In genomic region chr11:33970984-33971466, GRCh38 we compare ENCODE assay signal across 8 cellular contexts.
DNase-seq lines count a peak whose midpoint lies in the region; TF ChIP-seq lines count a peak whose summit lies in the region.

No MANE protein-coding gene starts in this region.

- intact Hi-C loops in testis (cut with DNase I; ENCODE audit: low total_unique reads) = loop anchor here (5.0 kb wide), 1 partner anchor 114 kb away; no protein-coding TSS in a partner anchor

- no peak overlapping the region for H3K4me3 ChIP-seq in testis

- no peak overlapping the region for H3K27ac ChIP-seq in caudate nucleus (ENCODE audit: low read depth, low read length)
- H3K27ac ChIP-seq in testis = no peak overlapping the region

- 15 to 17% methylated on average over 8 of the region's 8 CpGs for whole genome bisulfite sequencing in testis, 2 donors

- TF ChIP-seq CTCF in testis (IDR thresholded peaks at IDR 0.05) = peak; percentile 40 to 58 (median 44)

- H3K27me3 ChIP-seq in testis = no peaks in the 10 kb centered on the region

- H3K36me3 ChIP-seq in testis (ENCODE audit: low read depth, missing control alignments) = no peaks in the 10 kb centered on the region

- H3K9me3 ChIP-seq in testis = no peaks in the 10 kb centered on the region

- TF ChIP-seq POLR2A in testis (IDR thresholded peaks at IDR 0.05) = no peak

- H3K4me1 ChIP-seq in testis = no peaks in the 10 kb centered on the region

- DNase-seq in stimulated activated CD4-positive, alpha-beta T cell treated with anti-CD3 and anti-CD28 coated beads, Interleukin-4, amount 100 ng/mL, for 1 hour = peak; percentile 3
- no peak for DNase-seq in stimulated activated CD4-positive, alpha-beta T cell treated with anti-CD3 and anti-CD28 coated beads, Interleukin-12 subunit alpha, Interleukin-12 subunit beta, amount 100 ng/mL, for 4 hours
- DNase-seq in HT1080 (ENCODE audit: low read depth) = peak; percentile 52
- peak; percentile 73 for DNase-seq in NOMO-1 treated with DMSO at 0.1 percent for 48 hours (lab: John Stamatoyannopoulos, UW; ENCODE audit: unreplicated experiment)
- DNase-seq in caudate nucleus (lab: John Stamatoyannopoulos, UW) = peak in 35 of 61 donors; percentile 1 to 76 (median 20)
- DNase-seq in kidney tubule cell (ENCODE audit: low spot score) = peak; percentile 65
- DNase-seq in testis = peak; percentile 75
- no peak for DNase-seq in T-helper 1 cell

Comparison
In these comparisons a context has a peak if more than half of its experiments do, and no peak if none do; other contexts are left out.
1. DNase-seq: peak in stimulated activated CD4-positive, alpha-beta T cell treated with anti-CD3 and anti-CD28 coated beads, Interleukin-4, amount 100 ng/mL, for 1 hour (single experiment), HT1080 (single experiment), NOMO-1 treated with DMSO at 0.1 percent for 48 hours (single experiment), caudate nucleus (35 of 61), kidney tubule cell (single experiment) and testis (single experiment); none in stimulated activated CD4-positive, alpha-beta T cell treated with anti-CD3 and anti-CD28 coated beads, Interleukin-12 subunit alpha, Interleukin-12 subunit beta, amount 100 ng/mL, for 4 hours (single experiment) and T-helper 1 cell (0 of 5).